In the genomic region with DNA sequence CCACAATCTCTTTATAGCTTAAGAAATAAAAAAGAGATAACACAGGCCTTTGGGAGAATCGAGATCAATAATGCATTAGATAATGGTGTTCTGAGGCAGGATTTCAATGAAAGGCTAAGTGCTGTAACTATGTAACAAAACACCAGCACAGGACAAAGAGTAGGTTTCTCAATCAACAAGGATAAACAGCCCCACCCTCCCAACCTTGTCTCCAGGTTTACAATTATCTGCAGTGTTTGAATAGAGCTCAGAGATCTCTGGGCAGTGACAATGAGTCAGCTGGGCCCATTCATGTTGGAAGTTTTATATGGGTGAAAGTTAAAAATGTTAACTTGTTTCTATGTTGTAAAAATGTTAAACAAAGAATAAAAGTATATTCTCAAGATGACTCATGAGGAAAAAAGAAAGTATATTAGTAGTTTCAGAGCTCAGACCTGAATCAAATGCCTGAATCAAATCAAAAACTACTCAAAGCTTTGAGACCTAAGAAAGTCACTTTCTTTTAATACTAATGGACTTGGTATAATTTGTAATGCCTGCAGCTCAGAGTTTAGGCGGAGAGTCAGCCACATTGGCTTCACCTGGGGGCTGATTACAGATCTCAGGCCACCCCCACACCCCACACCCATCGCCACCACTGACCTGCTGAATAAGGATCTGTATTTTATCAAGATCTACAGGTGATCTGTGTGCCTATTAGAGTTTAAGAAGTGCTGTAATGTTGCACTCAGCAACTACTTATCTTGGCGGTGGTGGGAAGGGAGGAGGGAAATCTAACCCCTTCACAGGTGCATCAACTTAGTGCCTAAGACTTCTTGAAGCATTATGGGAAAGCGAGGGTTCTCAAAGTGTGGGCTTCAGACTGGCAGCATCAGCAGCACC, we compare ENCODE assay signal across 1 cellular context.
TF ChIP-seq lines count a peak whose summit lies in the region.

No MANE protein-coding gene starts in this region.

TF ChIP-seq in HepG2, 621 proteins besides CTCF, POLR2A, EP300 and RAD21 (continued from another document and continues in another):
- TF ChIP-seq, protein P1, sequence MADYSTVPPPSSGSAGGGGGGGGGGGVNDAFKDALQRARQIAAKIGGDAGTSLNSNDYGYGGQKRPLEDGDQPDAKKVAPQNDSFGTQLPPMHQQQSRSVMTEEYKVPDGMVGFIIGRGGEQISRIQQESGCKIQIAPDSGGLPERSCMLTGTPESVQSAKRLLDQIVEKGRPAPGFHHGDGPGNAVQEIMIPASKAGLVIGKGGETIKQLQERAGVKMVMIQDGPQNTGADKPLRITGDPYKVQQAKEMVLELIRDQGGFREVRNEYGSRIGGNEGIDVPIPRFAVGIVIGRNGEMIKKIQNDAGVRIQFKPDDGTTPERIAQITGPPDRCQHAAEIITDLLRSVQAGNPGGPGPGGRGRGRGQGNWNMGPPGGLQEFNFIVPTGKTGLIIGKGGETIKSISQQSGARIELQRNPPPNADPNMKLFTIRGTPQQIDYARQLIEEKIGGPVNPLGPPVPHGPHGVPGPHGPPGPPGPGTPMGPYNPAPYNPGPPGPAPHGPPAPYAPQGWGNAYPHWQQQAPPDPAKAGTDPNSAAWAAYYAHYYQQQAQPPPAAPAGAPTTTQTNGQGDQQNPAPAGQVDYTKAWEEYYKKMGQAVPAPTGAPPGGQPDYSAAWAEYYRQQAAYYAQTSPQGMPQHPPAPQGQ (CRISPR knock-in tag; IDR thresholded peaks at IDR 0.05; ENCODE audit: borderline replicate concordance): no peak
- TF ChIP-seq DR1 (CRISPR knock-in tag; IDR thresholded peaks at IDR 0.05) (no peak), ZNF124 (CRISPR knock-in tag; IDR thresholded peaks at IDR 0.05) (peak; percentile 63; the same call in 1 of the 2 replicates), AHR (CRISPR knock-in tag; IDR thresholded peaks at IDR 0.05) (no peak), PHB2 (IDR thresholded peaks at IDR 0.05; ENCODE audit: partially characterized antibody) (no peak), ATF7 (IDR thresholded peaks at IDR 0.05) (no peak), ATF7 (CRISPR knock-in tag; IDR thresholded peaks at IDR 0.05) (no peak), U2AF2 (IDR thresholded peaks at IDR 0.05; ENCODE audit: low read depth, low read length) (no peak), GTF3A (CRISPR knock-in tag; conservative IDR thresholded peaks at IDR 0.05) (no peak), ELF3 (CRISPR knock-in tag; IDR thresholded peaks at IDR 0.05) (peak; percentile 95), CCAR2 (optimal IDR thresholded peaks at IDR 0.05; ENCODE audit: low read depth, low read length) (no peak), SATB2 (CRISPR knock-in tag; IDR thresholded peaks at IDR 0.05) (no peak), ZFYVE20 (CRISPR knock-in tag; IDR thresholded peaks at IDR 0.05; ENCODE audit: borderline replicate concordance, low read depth) (no peak), EEA1 (CRISPR knock-in tag; IDR thresholded peaks at IDR 0.05; ENCODE audit: borderline replicate concordance) (no peak), MED8 (CRISPR knock-in tag; IDR thresholded peaks at IDR 0.05; ENCODE audit: insufficient replicate concordance) (no peak), JUNB (CRISPR knock-in tag; IDR thresholded peaks at IDR 0.05; ENCODE audit: borderline replicate concordance) (peak; percentile 83; the same call in 1 of the 2 replicates), ZNF333 (CRISPR knock-in tag; IDR thresholded peaks at IDR 0.05; ENCODE audit: borderline replicate concordance) (no peak), ZNF451 (CRISPR knock-in tag; IDR thresholded peaks at IDR 0.05) (no peak), ZNF75D (CRISPR knock-in tag; IDR thresholded peaks at IDR 0.05; ENCODE audit: borderline replicate concordance) (no peak), ARNT (IDR thresholded peaks at IDR 0.05) (no peak), FOXO1 (CRISPR knock-in tag; IDR thresholded peaks at IDR 0.05) (peak; percentile 96), HNRNPL (IDR thresholded peaks at IDR 0.05; ENCODE audit: low read depth, low read length) (no peak), ZNF724P (CRISPR knock-in tag; IDR thresholded peaks at IDR 0.05; ENCODE audit: borderline replicate concordance) (no peak), ZNF331 (CRISPR knock-in tag; IDR thresholded peaks at IDR 0.05) (peak; percentile 65; the same call in 1 of the 2 replicates), KLF6 (CRISPR knock-in tag; IDR thresholded peaks at IDR 0.05) (no peak; the same call in 1 of the 2 replicates), SETDB1 (CRISPR knock-in tag; IDR thresholded peaks at IDR 0.05; ENCODE audit: borderline replicate concordance) (no peak), ZNF33A (CRISPR knock-in tag; IDR thresholded peaks at IDR 0.05; ENCODE audit: borderline replicate concordance) (no peak), KLF12 (CRISPR knock-in tag; IDR thresholded peaks at IDR 0.05; ENCODE audit: borderline replicate concordance) (peak; percentile 52; the same call in 1 of the 2 replicates), ZNF567 (CRISPR knock-in tag; IDR thresholded peaks at IDR 0.05; ENCODE audit: borderline replicate concordance) (no peak), ZNF713 (CRISPR knock-in tag; IDR thresholded peaks at IDR 0.05) (no peak), ZNF24 (IDR thresholded peaks at IDR 0.05) (peak; percentile 73; the same call in 1 of the 2 replicates), ZKSCAN5 (CRISPR knock-in tag; IDR thresholded peaks at IDR 0.05) (no peak), ZSCAN12 (CRISPR knock-in tag; IDR thresholded peaks at IDR 0.05) (no peak), NFIC (IDR thresholded peaks at IDR 0.05; ENCODE audit: low read length) (peak; percentile 90), HMG20A (CRISPR knock-in tag; IDR thresholded peaks at IDR 0.05; ENCODE audit: borderline replicate concordance) (peak; percentile 94), PAWR (CRISPR knock-in tag; IDR thresholded peaks at IDR 0.05; ENCODE audit: borderline replicate concordance) (no peak), PPARG (CRISPR knock-in tag; conservative IDR thresholded peaks at IDR 0.05) (peak; percentile 100)
- TF ChIP-seq, protein P2, sequence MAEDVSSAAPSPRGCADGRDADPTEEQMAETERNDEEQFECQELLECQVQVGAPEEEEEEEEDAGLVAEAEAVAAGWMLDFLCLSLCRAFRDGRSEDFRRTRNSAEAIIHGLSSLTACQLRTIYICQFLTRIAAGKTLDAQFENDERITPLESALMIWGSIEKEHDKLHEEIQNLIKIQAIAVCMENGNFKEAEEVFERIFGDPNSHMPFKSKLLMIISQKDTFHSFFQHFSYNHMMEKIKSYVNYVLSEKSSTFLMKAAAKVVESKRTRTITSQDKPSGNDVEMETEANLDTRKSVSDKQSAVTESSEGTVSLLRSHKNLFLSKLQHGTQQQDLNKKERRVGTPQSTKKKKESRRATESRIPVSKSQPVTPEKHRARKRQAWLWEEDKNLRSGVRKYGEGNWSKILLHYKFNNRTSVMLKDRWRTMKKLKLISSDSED (CRISPR knock-in tag; IDR thresholded peaks at IDR 0.05): no peak
- TF ChIP-seq, protein P3, sequence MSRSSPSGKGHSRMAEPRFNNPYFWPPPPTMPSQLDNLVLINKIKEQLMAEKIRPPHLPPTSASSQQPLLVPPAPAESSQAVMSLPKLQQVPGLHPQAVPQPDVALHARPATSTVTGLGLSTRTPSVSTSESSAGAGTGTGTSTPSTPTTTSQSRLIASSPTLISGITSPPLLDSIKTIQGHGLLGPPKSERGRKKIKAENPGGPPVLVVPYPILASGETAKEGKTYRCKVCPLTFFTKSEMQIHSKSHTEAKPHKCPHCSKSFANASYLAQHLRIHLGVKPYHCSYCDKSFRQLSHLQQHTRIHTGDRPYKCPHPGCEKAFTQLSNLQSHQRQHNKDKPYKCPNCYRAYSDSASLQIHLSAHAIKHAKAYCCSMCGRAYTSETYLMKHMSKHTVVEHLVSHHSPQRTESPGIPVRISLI (CRISPR knock-in tag; IDR thresholded peaks at IDR 0.05; ENCODE audit: borderline replicate concordance): 0 out of 2 replicates have a peak, but pooled peaks have one; percentile 36
- TF ChIP-seq, protein P4, sequence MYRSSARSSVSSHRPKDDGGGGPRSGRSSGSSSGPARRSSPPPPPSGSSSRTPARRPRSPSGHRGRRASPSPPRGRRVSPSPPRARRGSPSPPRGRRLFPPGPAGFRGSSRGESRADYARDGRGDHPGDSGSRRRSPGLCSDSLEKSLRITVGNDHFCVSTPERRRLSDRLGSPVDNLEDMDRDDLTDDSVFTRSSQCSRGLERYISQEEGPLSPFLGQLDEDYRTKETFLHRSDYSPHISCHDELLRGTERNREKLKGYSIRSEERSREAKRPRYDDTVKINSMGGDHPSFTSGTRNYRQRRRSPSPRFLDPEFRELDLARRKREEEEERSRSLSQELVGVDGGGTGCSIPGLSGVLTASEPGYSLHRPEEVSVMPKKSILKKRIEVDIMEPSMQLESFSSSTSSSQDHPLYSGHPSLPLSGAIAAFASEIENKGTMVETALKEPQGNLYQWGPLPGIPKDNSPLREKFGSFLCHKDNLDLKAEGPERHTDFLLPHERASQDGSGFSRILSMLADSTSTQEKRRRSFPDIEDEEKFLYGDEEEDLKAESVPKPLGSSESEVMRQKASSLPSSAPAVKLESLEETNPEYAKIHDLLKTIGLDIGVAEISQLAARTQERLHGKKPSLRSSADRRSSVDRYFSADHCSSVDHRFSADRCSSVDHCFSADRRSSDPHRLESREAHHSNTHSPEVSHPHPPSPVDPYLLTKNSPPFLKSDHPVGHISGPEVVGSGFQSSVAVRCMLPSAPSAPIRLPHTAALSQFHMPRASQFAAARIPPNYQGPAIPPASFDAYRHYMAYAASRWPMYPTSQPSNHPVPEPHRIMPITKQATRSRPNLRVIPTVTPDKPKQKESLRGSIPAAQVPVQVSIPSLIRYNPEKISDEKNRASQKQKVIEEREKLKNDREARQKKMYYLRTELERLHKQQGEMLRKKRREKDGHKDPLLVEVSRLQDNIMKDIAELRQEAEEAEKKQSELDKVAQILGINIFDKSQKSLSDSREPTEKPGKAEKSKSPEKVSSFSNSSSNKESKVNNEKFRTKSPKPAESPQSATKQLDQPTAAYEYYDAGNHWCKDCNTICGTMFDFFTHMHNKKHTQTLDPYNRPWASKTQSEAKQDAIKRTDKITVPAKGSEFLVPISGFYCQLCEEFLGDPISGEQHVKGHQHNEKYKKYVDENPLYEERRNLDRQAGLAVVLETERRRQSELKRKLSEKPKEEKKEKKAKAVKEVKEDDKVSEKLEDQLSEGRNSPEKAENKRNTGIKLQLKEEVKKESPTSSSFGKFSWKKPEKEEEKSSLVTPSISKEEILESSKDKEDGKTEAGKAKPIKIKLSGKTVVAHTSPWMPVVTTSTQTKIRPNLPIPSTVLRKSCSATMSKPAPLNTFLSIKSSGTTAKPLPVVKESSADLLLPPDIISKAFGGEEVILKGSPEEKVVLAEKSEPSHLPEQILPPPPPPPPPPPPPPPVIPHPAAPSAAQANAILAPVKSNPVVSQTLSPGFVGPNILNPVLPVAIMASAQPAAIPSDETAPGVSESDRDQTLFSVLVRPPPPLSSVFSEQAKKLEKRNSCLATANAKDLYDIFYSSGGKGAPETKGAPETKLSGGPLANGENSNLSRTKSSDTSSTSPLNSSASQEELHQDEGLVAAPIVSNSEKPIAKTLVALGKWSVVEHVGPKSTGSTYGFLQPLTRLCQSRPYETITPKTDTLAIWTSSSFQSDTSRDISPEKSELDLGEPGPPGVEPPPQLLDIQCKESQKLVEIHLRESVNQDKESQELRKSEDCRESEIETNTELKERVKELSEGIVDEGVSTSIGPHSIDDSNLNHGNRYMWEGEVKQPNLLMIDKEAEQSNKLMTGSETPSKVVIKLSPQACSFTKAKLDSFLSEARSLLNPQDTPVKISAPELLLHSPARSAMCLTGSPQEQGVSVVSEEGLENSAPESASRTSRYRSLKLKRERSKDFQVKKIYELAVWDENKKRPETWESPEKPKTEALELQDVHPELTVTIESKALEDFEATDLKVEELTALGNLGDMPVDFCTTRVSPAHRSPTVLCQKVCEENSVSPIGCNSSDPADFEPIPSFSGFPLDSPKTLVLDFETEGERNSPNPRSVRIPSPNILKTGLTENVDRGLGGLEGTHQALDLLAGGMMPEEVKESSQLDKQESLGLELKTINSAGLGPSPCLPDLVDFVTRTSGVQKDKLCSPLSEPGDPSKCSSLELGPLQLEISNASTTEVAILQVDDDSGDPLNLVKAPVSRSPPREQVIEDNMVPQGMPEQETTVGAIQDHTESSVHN (CRISPR knock-in tag; IDR thresholded peaks at IDR 0.05): no peak
- TF ChIP-seq, protein P5, sequence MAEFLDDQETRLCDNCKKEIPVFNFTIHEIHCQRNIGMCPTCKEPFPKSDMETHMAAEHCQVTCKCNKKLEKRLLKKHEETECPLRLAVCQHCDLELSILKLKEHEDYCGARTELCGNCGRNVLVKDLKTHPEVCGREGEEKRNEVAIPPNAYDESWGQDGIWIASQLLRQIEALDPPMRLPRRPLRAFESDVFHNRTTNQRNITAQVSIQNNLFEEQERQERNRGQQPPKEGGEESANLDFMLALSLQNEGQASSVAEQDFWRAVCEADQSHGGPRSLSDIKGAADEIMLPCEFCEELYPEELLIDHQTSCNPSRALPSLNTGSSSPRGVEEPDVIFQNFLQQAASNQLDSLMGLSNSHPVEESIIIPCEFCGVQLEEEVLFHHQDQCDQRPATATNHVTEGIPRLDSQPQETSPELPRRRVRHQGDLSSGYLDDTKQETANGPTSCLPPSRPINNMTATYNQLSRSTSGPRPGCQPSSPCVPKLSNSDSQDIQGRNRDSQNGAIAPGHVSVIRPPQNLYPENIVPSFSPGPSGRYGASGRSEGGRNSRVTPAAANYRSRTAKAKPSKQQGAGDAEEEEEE (CRISPR knock-in tag; IDR thresholded peaks at IDR 0.05; ENCODE audit: borderline replicate concordance): 0 out of 2 replicates have a peak, but pooled peaks have one; percentile 42
- TF ChIP-seq, protein P6, sequence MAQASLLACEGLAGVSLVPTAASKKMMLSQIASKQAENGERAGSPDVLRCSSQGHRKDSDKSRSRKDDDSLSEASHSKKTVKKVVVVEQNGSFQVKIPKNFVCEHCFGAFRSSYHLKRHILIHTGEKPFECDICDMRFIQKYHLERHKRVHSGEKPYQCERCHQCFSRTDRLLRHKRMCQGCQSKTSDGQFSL (CRISPR knock-in tag; IDR thresholded peaks at IDR 0.05): 0 out of 2 replicates have a peak, but pooled peaks have one; percentile 32
- TF ChIP-seq, protein P7, sequence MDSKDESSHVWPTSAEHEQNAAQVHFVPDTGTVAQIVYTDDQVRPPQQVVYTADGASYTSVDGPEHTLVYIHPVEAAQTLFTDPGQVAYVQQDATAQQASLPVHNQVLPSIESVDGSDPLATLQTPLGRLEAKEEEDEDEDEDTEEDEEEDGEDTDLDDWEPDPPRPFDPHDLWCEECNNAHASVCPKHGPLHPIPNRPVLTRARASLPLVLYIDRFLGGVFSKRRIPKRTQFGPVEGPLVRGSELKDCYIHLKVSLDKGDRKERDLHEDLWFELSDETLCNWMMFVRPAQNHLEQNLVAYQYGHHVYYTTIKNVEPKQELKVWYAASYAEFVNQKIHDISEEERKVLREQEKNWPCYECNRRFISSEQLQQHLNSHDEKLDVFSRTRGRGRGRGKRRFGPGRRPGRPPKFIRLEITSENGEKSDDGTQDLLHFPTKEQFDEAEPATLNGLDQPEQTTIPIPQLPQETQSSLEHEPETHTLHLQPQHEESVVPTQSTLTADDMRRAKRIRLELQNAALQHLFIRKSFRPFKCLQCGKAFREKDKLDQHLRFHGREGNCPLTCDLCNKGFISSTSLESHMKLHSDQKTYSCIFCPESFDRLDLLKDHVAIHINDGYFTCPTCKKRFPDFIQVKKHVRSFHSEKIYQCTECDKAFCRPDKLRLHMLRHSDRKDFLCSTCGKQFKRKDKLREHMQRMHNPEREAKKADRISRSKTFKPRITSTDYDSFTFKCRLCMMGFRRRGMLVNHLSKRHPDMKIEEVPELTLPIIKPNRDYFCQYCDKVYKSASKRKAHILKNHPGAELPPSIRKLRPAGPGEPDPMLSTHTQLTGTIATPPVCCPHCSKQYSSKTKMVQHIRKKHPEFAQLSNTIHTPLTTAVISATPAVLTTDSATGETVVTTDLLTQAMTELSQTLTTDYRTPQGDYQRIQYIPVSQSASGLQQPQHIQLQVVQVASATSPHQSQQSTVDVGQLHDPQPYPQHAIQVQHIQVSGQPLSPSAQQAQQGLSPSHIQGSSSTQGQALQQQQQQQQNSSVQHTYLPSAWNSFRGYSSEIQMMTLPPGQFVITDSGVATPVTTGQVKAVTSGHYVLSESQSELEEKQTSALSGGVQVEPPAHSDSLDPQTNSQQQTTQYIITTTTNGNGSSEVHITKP (CRISPR knock-in tag; IDR thresholded peaks at IDR 0.05; ENCODE audit: low read depth): 0 out of 2 replicates have a peak, but pooled peaks have one; percentile 37
